ENCODE assay signal across 8 cellular contexts in genomic region chr4:973431-974397, GRCh38. TPM values are rescaled to one million over a fixed set of nuclear protein-coding genes. Genes with fewer than 3 reads are reported as not detected.
DNase-seq lines count a peak whose midpoint lies in the region; ATAC-seq and TF ChIP-seq lines count a peak whose summit lies in the region.

A gene with protein sequence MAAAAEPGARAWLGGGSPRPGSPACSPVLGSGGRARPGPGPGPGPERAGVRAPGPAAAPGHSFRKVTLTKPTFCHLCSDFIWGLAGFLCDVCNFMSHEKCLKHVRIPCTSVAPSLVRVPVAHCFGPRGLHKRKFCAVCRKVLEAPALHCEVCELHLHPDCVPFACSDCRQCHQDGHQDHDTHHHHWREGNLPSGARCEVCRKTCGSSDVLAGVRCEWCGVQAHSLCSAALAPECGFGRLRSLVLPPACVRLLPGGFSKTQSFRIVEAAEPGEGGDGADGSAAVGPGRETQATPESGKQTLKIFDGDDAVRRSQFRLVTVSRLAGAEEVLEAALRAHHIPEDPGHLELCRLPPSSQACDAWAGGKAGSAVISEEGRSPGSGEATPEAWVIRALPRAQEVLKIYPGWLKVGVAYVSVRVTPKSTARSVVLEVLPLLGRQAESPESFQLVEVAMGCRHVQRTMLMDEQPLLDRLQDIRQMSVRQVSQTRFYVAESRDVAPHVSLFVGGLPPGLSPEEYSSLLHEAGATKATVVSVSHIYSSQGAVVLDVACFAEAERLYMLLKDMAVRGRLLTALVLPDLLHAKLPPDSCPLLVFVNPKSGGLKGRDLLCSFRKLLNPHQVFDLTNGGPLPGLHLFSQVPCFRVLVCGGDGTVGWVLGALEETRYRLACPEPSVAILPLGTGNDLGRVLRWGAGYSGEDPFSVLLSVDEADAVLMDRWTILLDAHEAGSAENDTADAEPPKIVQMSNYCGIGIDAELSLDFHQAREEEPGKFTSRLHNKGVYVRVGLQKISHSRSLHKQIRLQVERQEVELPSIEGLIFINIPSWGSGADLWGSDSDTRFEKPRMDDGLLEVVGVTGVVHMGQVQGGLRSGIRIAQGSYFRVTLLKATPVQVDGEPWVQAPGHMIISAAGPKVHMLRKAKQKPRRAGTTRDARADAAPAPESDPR (minus strand): TSS chr4:973569. CDS start chr4:973482, 87 bp downstream.

- intact Hi-C loops in heart left ventricle (cut with DNase I) = loop anchor here in 1 of 10 donors (5.0 kb wide), 1 partner anchor 41 kb away; the partner anchor contains the start of genes GAK and TMEM175
- intact Hi-C loops in posterior cingulate gyrus (cut with DNase I) = no loop called here
- intact Hi-C loops in transverse colon (cut with DNase I; ENCODE audit: low total_unique reads) = no loop called here

- no peak for TF ChIP-seq CTCF in heart left ventricle (IDR thresholded peaks at IDR 0.05)
- TF ChIP-seq CTCF in transverse colon (IDR thresholded peaks at IDR 0.05) = no peak

- no peak for TF ChIP-seq EP300 in transverse colon (IDR thresholded peaks at IDR 0.05; ENCODE audit: low read depth)

- H3K4me1 Mint-ChIP-seq in CD8-positive, alpha-beta memory T cell = peaks cover 16 to 27% (median 17%) of the 10 kb centered on the region in 3 donors
- H3K4me1 Mint-ChIP-seq in T-cell = peaks cover 12 to 16% (median 15%) of the 10 kb centered on the region in 3 donors

- H3K27ac Mint-ChIP-seq in CD8-positive, alpha-beta memory T cell = peak within 1 kb of the TSS in 3 of 8 donors; percentile 22 to 63 (median 61)
- no peak within 1 kb of the TSS for H3K27ac Mint-ChIP-seq in T-cell

- peak within 1 kb of the TSS; percentile 38 to 90 (median 61) for H3K4me3 Mint-ChIP-seq in CD8-positive, alpha-beta memory T cell
- H3K4me3 Mint-ChIP-seq in T-cell = peak within 1 kb of the TSS; percentile 43 to 57 (median 53)

- ATAC-seq in GM21423 (IDR thresholded peaks at IDR 0.05; ENCODE audit: unreplicated experiment) (peak; percentile 64), T-cell (replicated peaks in 1 of 4) (peak; percentile 84 to 95 (median 87)), heart left ventricle (peak; percentile 90 to 98 (median 97))

- TF ChIP-seq POLR2A in heart left ventricle (IDR thresholded peaks at IDR 0.05) = no peak
- no peak for TF ChIP-seq POLR2A in transverse colon (IDR thresholded peaks at IDR 0.05)

- H3K4me1 ChIP-seq in CD8-positive, alpha-beta memory T cell (ENCODE audit: insufficient read depth, low read length) = peaks cover 33% of the 10 kb centered on the region
- H3K4me1 ChIP-seq in heart left ventricle = peaks cover 8 to 32% (median 19%) of the 10 kb centered on the region in 12 donors
- H3K4me1 ChIP-seq in transverse colon = peaks cover 11 to 43% (median 34%) of the 10 kb centered on the region in 4 donors

- no peaks in the 10 kb centered on the region for H3K27me3 Mint-ChIP-seq in CD8-positive, alpha-beta memory T cell
- no peaks in the 10 kb centered on the region for H3K27me3 Mint-ChIP-seq in T-cell

- peak within 1 kb of the TSS; percentile 57 for H3K27ac ChIP-seq in CD8-positive, alpha-beta memory T cell (ENCODE audit: low read depth, low read length)
- H3K27ac ChIP-seq in heart left ventricle (peak within 1 kb of the TSS in 4 of 12 donors; percentile 40 to 55 (median 48)), transverse colon (peak within 1 kb of the TSS; percentile 82 to 89 (median 87))

- peak within 1 kb of the TSS; percentile 61 for H3K4me3 ChIP-seq in CD8-positive, alpha-beta memory T cell (ENCODE audit: low read length)
- H3K4me3 ChIP-seq in heart left ventricle = peak within 1 kb of the TSS; percentile 55 to 98 (median 78)
- H3K4me3 ChIP-seq in transverse colon = peak within 1 kb of the TSS; percentile 47 to 78 (median 68)

- DNase-seq in CD8-positive, alpha-beta memory T cell = peak; percentile 79 to 92 (median 84)
- DNase-seq in HuH-7.5 (ENCODE audit: low spot score) (peak; percentile 98), T-cell (peak; percentile 73 to 94 (median 84)), heart left ventricle (peak; percentile 87 to 96 (median 89)), posterior cingulate gyrus (peak; percentile 77 to 98 (median 90)), transverse colon (peak; percentile 91)
- peak; percentile 67 for DNase-seq in activated naive CD8-positive, alpha-beta T cell treated with anti-CD3 and anti-CD28 coated beads, Interleukin-2, amount 50 U/mL, for 16 hours (ENCODE audit: low read depth, low spot score)

- no peaks in the 10 kb centered on the region for H3K36me3 ChIP-seq in CD8-positive, alpha-beta memory T cell (ENCODE audit: insufficient read depth, low read length)
- H3K36me3 ChIP-seq in heart left ventricle (no peaks in the 10 kb centered on the region), transverse colon (no peaks in the 10 kb centered on the region)

- CTCF ChIA-PET in CD8-positive, alpha-beta memory T cell (lab: Charles Lee) = no interaction called here
- CTCF ChIA-PET in T-cell (lab: Charles Lee) = no interaction called here

- in situ Hi-C loops in transverse colon (cut with MboI; ENCODE audit: low pct_ligation_motif_present in 1 of 4, low pct_unique_long_range_greater_than_20kb in 1 of 4, low sequenced_read_pairs in 3 of 4) = no loop called here

- peaks cover 0 to 1% (median 0%) of the 10 kb centered on the region in 3 donors for H3K36me3 Mint-ChIP-seq in CD8-positive, alpha-beta memory T cell
- H3K36me3 Mint-ChIP-seq in T-cell = no peaks in the 10 kb centered on the region

- WGBS in heart left ventricle, 4 donors = 23 to 37% (median 29%) methylated on average over 34 to 123 of the region's 123 CpGs
- 62% methylated on average over 57 of the region's 123 CpGs; no CpG with 5 or more reads in 1 of the 2 donors for WGBS in transverse colon (ENCODE audit: low coverage in 1 of 2), 2 donors

- no peaks in the 10 kb centered on the region for H3K9me3 Mint-ChIP-seq in CD8-positive, alpha-beta memory T cell
- no peaks in the 10 kb centered on the region for H3K9me3 Mint-ChIP-seq in T-cell

- H3K27me3 ChIP-seq in CD8-positive, alpha-beta memory T cell (ENCODE audit: insufficient read depth, low read length, poor library complexity, severe bottlenecking) = no peaks in the 10 kb centered on the region
- peaks cover 0 to 1% (median 0%) of the 10 kb centered on the region in 9 donors for H3K27me3 ChIP-seq in heart left ventricle
- no peaks in the 10 kb centered on the region for H3K27me3 ChIP-seq in transverse colon

- POLR2A ChIA-PET in CD8-positive, alpha-beta memory T cell (lab: Charles Lee) = interaction anchor here (1.5 kb wide), 1 partner anchor 12 kb away, joined by 4 read pairs; no protein-coding TSS in a partner anchor
- POLR2A ChIA-PET in T-cell (lab: Charles Lee) = no interaction called here

- no peaks in the 10 kb centered on the region for H3K9me3 ChIP-seq in CD8-positive, alpha-beta memory T cell (ENCODE audit: low read length)
- H3K9me3 ChIP-seq in heart left ventricle (no peaks in the 10 kb centered on the region), transverse colon (no peaks in the 10 kb centered on the region)

RNA-seq across cellular contexts. Expression of the gene that starts here (rescaled TPM):
- 10 to 100 TPM; 17.2 to 19.6 TPM for total RNA-seq in CD8-positive, alpha-beta memory T cell
- polyA plus RNA-seq in CD8-positive, alpha-beta memory T cell = 26.2 TPM
- total RNA-seq in T-cell (10 to 100 TPM; 22.6 to 46.4 (median 36.9) TPM), heart left ventricle (1 to 10 TPM; 3.2 to 7.3 (median 4.4) TPM), transverse colon (100 to 1,000 TPM in 2 of 4 donors, 10 to 100 TPM in 2; 51.8 to 147 (median 86.0) TPM)
- polyA plus RNA-seq in heart left ventricle = 1 to 10 TPM; 2.6 to 3.7 TPM
